ENCODE assay signal across 16 cellular contexts in the genomic region with DNA sequence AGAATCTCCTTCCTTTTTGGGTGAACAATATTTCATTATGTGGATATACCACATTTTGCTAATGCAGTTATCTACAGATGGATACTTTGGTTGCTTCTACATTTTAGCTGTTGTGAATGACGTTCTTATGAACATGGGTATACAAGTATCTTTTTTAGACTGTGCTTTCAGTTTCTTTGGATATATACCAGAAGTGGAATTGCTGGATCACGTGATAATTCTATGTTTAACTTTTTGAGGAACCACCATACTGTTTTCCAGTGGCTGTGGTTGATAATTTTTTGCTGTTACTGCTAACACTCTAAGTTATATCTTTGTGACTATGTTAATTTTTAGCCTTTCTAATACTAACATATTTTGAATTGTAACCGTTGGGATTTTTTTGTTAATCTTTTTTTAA.
"Had no signal": no experiment of that assay in that cellular context is flagged by ENCODE, and none has a peak within 500 bp of the region (broad histone marks: within the 10 kb centered on the region; RNA-seq: fewer than 3 reads in every experiment).

No MANE protein-coding gene starts in this region.

- H3K9me3 ChIP-seq: adrenal gland, gastrocnemius medialis, neutrophil, right atrium auricular region had no signal

- H2AFZ ChIP-seq: parathyroid adenoma had no signal

- ATAC-seq: gastrocnemius medialis; left colon; stimulated activated naive CD8-positive, alpha-beta T cell treated with anti-CD3 and anti-CD28 coated beads, Interleukin-15, Interleukin-2, amounts not matched to agents 100 U/mL and 50 U/mL, for 24 hours had no signal

- DNase-seq: activated CD4-positive, alpha-beta T cell treated with anti-CD3 and anti-CD28 coated beads for 1 hour; activated CD4-positive, alpha-beta T cell treated with anti-CD3 and anti-CD28 coated beads, Interleukin-2, amount 50 U/mL, for 4 hours; adrenal gland; dorsolateral prefrontal cortex; endodermal cell; gastrocnemius medialis; left colon; naive B cell; stimulated activated naive CD8-positive, alpha-beta T cell treated with anti-CD3 and anti-CD28 coated beads, Interleukin-15, Interleukin-2, amounts not matched to agents 100 U/mL and 50 U/mL, for 24 hours; trophoblast cell had no signal

- H3K27ac ChIP-seq: adrenal gland, dorsolateral prefrontal cortex, gastrocnemius medialis, neutrophil, parathyroid adenoma, right atrium auricular region, VCaP had no signal

- H3K27me3 ChIP-seq: adrenal gland, dorsolateral prefrontal cortex, gastrocnemius medialis, neutrophil, right atrium auricular region had no signal

- H3K9ac ChIP-seq: parathyroid adenoma had no signal

- H3K4me3 ChIP-seq: adrenal gland, gastrocnemius medialis, lung, right atrium auricular region, skin epidermis had no signal

- H3K4me1 ChIP-seq: adrenal gland, gastrocnemius medialis, parathyroid adenoma, right atrium auricular region had no signal
